ENCODE assay signal across 1 cellular context in the genomic region with DNA sequence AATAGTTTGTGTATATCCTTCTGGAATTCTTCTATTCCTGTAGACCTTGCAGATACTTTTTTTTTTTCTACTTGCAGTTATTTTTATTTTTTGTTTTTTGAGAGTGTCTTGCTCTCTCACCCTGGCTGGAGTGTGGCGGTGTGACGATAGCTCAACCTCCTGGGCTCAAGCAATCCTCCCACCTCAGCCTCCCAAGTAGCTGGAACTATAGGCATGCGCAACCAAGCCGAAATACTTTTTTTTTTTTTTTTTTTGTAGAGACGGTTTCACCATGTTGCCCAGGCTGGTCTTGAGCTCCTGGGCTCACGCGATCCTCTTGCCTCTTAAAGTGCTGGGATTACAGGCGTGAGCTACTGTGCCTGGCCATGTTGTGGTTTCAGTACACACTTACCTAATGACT.
TF ChIP-seq lines count a peak whose summit lies in the region.

No MANE protein-coding gene starts in this region.

TF ChIP-seq in GM23338, 12 proteins besides CTCF, POLR2A, EP300 and RAD21:
- no peak for TF ChIP-seq ZNF462 (CRISPR knock-in tag; IDR thresholded peaks at IDR 0.05)
